In the genomic region with DNA sequence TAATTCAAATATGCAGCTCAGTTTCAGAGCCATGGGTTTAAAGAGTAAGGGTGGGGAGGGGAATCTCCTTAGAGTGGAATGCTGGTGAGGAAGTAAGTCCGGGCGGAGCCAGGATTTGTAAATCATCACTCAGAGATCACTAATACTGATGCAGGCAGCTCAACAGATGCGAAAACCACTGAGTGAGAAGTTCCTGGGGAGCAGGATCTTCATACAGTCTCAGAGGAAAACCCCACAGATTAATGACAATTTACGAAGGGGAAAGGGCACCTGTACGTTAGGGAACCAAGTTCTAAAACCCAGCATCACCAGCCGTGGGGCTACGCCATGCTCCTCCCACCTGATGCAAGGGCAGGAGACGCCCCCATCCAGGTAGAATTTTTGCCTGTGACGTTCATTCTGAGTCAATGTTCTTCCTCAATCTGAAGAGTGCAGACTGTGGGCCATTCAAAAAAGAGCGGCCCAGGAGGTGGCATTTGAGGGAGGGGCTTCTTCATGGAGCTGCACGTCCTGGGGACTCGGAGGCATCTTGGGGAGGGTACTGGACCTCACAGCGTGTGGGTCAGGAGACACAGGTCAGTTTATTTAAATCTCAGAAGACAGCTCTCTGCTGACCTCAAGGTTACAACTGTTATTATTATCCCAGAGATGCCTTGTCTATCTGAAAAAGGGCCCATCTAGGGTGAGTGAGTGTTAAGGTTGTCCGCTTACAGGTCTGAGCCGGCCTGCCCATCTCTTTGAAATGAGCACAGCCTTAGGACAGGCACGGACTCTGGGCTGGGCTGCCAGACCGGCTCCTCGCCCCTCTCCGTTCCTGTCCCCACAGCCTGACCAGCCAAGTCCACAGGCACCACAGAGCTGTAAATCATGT, we compare ENCODE assay signal across 22 cellular contexts.
A peak's percentile ranks its signal among the peaks of the same experiment; 100 is the strongest.
DNase-seq lines count a peak whose midpoint lies in the region; ATAC-seq and TF ChIP-seq lines count a peak whose summit lies in the region.
"Had no signal": no experiment of that assay in that cellular context is flagged by ENCODE, and none has a peak within 500 bp of the region (broad histone marks: within the 10 kb centered on the region; RNA-seq: fewer than 3 reads in every experiment).

No MANE protein-coding gene starts in this region.

- no peak for TF ChIP-seq RAD21 in HCT116 (IDR thresholded peaks at IDR 0.05; ENCODE audit: low read depth)

- H3K9me3 ChIP-seq in HCT116 (ENCODE audit: control insufficient read depth in 1 of 2, insufficient read depth in 1 of 2, low read depth in 1 of 2, low read length in 2 of 2) (no peaks in the 10 kb centered on the region), Panc1 (ENCODE audit: control insufficient read depth, insufficient read depth, low read depth, low read length) (no peaks in the 10 kb centered on the region), stomach (no peaks in the 10 kb centered on the region)

- H3K27ac ChIP-seq in HCT116 (ENCODE audit: low read depth, low read length) (no peak overlapping the region), Panc1 (ENCODE audit: low read length) (peak overlapping the region; percentile 31; the same call in 1 of the 2 replicates), stomach (no peak overlapping the region)
- H3K27ac ChIP-seq: cardiac muscle cell had no signal

- no peak for ATAC-seq in HCT116
- peak; percentile 29; the same call in 1 of the 2 replicates for ATAC-seq in Panc1
- ATAC-seq: stimulated activated naive CD8-positive, alpha-beta T cell treated with anti-CD3 and anti-CD28 coated beads, Interleukin-15, amount 100 ng/mL, for 72 hours had no signal

- H3K4me1 ChIP-seq in HCT116 (ENCODE audit: control insufficient read depth in 1 of 2, insufficient read depth in 2 of 2, low read length in 2 of 2): peaks cover 10 to 30% of the 10 kb centered on the region in 2 experiments
- peaks cover 28% of the 10 kb centered on the region for H3K4me1 ChIP-seq in Panc1 (ENCODE audit: control insufficient read depth, insufficient read depth, low read length)
- peaks cover 0 to 4% (median 0%) of the 10 kb centered on the region in 4 donors for H3K4me1 ChIP-seq in stomach

- POLR2A ChIA-PET in HCT116 (lab: Charles Lee) (no interaction called here), Panc1 (lab: Charles Lee) (interaction anchor here (0.6 to 1.0 kb wide), 2 partner anchors 60 to 372 kb away, joined by 4 to 9 read pairs; no protein-coding TSS in a partner anchor)

- CTCF ChIA-PET in HCT116 (lab: Charles Lee) (no interaction called here), Panc1 (lab: Charles Lee) (no interaction called here)

- no peak overlapping the region for H3K9ac ChIP-seq in HCT116 (ENCODE audit: low read length)

- H3K36me3 Mint-ChIP-seq in CD14-positive monocyte: peaks cover 0 to 4% of the 10 kb centered on the region in 2 donors
- H3K36me3 Mint-ChIP-seq: mesothelial cell of epicardium had no signal

- no peaks in the 10 kb centered on the region for H3K36me3 ChIP-seq in HCT116 (ENCODE audit: control insufficient read depth in 1 of 2, insufficient read depth in 2 of 2, low read length in 2 of 2)
- H3K36me3 ChIP-seq in Panc1 (ENCODE audit: control insufficient read depth, insufficient read depth, low read length): no peaks in the 10 kb centered on the region
- H3K36me3 ChIP-seq in stomach: no peaks in the 10 kb centered on the region
- H3K36me3 ChIP-seq: cardiac muscle cell had no signal

- H3K4me3 ChIP-seq in HCT116 (replicated peaks in 1 of 2; ENCODE audit: low read depth in 1 of 2, low read length in 2 of 2) (no peak overlapping the region), Panc1 (ENCODE audit: low read depth in 2 of 2, low read length in 2 of 2) (no peak overlapping the region), stomach (no peak overlapping the region)
- H3K4me3 ChIP-seq: cardiac muscle cell had no signal

- BruUV-seq in HCT116 (replicated peaks; lab: Mats Ljungman, UMichigan) (no TSS peak), Panc1 (replicated peaks; lab: Mats Ljungman, UMichigan) (no TSS peak)

- 68 to 74% (median 71%) methylated on average over 18 to 19 of the region's 19 CpGs for WGBS in stomach, 5 donors

- no peak overlapping the region for H3K27ac Mint-ChIP-seq in CD14-positive monocyte
- H3K27ac Mint-ChIP-seq: HFFc6, mesothelial cell of epicardium, progenitor cell of endocrine pancreas had no signal

- no peaks in the 10 kb centered on the region for H3K9me2 ChIP-seq in HCT116 (ENCODE audit: insufficient read depth)

- no peaks in the 10 kb centered on the region for H3K79me2 ChIP-seq in HCT116 (ENCODE audit: insufficient read depth, low read length)

- H3K4me2 ChIP-seq in HCT116 (ENCODE audit: low read length): 0 out of 2 replicates have a peak overlapping the region, but pooled peaks have one; percentile 13

- RAD21 ChIA-PET in HCT116 (lab: Charles Lee; ENCODE audit: low non-redundant PET in 1 of 2, low total read pairs in 2 of 2, uncharacterized antibody in 2 of 2, unreplicated experiment in 2 of 2): no interaction called here

- DNase-seq in HCT116 (ENCODE audit: low read depth, low spot score) (no peak), Panc1 (ENCODE audit: low read depth, low spot score) (no peak), islet precursor cell (peak; percentile 60), stomach (peak; percentile 16), CD14-positive monocyte (ENCODE audit: low spot score) (no peak)
- no peak for DNase-seq in effector CD8-positive, alpha-beta T cell (lab: John Stamatoyannopoulos, UW)
- DNase-seq in activated CD4-positive, alpha-beta T cell treated with anti-CD3 and anti-CD28 coated beads for 1 hour: no peak
- DNase-seq: activated CD4-positive, alpha-beta T cell treated with anti-CD3 and anti-CD28 coated beads, Interleukin-2, amount 50 U/mL, for 4 hours; amniotic stem cell; Calu3; HFFc6; kidney glomerular epithelial cell; NCI-H1417 treated with DMSO at 0.1 percent for 48 hours; NCI-H2107; NCI-H524; SHP77 treated with DMSO at 0.1 percent for 48 hours; stimulated activated CD4-positive, alpha-beta T cell treated with anti-CD3 and anti-CD28 coated beads, Interleukin-2, amount 100 ng/mL, for 24 hours; stimulated activated naive CD8-positive, alpha-beta T cell treated with anti-CD3 and anti-CD28 coated beads, Interleukin-15, amount 100 ng/mL, for 72 hours; T-helper 1 cell had no signal

- H2AFZ ChIP-seq in HCT116 (ENCODE audit: low read depth, low read length, poor library complexity, severe bottlenecking): no peak overlapping the region

- TF ChIP-seq CTCF in HCT116 (IDR thresholded peaks at IDR 0.05 in 2 of 3, conservative IDR thresholded peaks at IDR 0.05 in 1 of 3; ENCODE audit: borderline replicate concordance in 1 of 3, insufficient read depth in 1 of 3, low read depth in 2 of 3, low read length in 2 of 3) (no peak), Panc1 (IDR thresholded peaks at IDR 0.05) (no peak), stomach (IDR thresholded peaks at IDR 0.05) (no peak), CD14-positive monocyte (IDR thresholded peaks at IDR 0.05) (no peak)

- in situ Hi-C loops in Panc1 (cut with HindIII; ENCODE audit: low pct_unique_long_range_greater_than_20kb, low sequenced_read_pairs): no loop called here

- TF ChIP-seq POLR2A in HCT116 (IDR thresholded peaks at IDR 0.05; ENCODE audit: borderline replicate concordance, extremely low read depth, insufficient read depth, insufficient read length): no peak
- no peak for TF ChIP-seq POLR2A in stomach (IDR thresholded peaks at IDR 0.05)

- H3K4me3 Mint-ChIP-seq in CD14-positive monocyte: no peak overlapping the region
- H3K4me3 Mint-ChIP-seq: HFFc6; mesothelial cell of epicardium; stimulated activated naive CD8-positive, alpha-beta T cell treated with anti-CD3 and anti-CD28 coated beads, Interleukin-15, amount 100 ng/mL, for 72 hours had no signal

- intact Hi-C loops in HCT116 (cut with micrococcal nuclease): loop anchor here (5.0 kb wide), 1 partner anchor 264 kb away; no protein-coding TSS in a partner anchor
- intact Hi-C loops in Panc1 (cut with micrococcal nuclease; ENCODE audit: unreplicated experiment): no loop called here
- intact Hi-C loops in stomach (cut with DNase I; ENCODE audit: low total_unique reads): no loop called here
- intact Hi-C loops in CD14-positive monocyte (cut with micrococcal nuclease): no loop called here

- H3K27me3 ChIP-seq in HCT116 (ENCODE audit: insufficient read depth, low read length) (no peaks in the 10 kb centered on the region), Panc1 (ENCODE audit: control insufficient read depth, insufficient read depth, low read length) (no peaks in the 10 kb centered on the region), stomach (no peaks in the 10 kb centered on the region)
- H3K27me3 ChIP-seq: cardiac muscle cell had no signal

- no peak for TF ChIP-seq EP300 in stomach (IDR thresholded peaks at IDR 0.05)

- peaks cover 0 to 3% (median 0%) of the 10 kb centered on the region in 7 donors for H3K9me3 Mint-ChIP-seq in CD14-positive monocyte
- H3K9me3 Mint-ChIP-seq: HFFc6; stimulated activated naive CD8-positive, alpha-beta T cell treated with anti-CD3 and anti-CD28 coated beads, Interleukin-15, amount 100 ng/mL, for 72 hours had no signal

- H3K4me1 Mint-ChIP-seq in CD14-positive monocyte: peaks cover 41% of the 10 kb centered on the region
- H3K4me1 Mint-ChIP-seq: stimulated activated naive CD8-positive, alpha-beta T cell treated with anti-CD3 and anti-CD28 coated beads, Interleukin-15, amount 100 ng/mL, for 72 hours had no signal

- H4K20me1 ChIP-seq in HCT116 (ENCODE audit: insufficient read depth): no peaks in the 10 kb centered on the region

- peaks cover 0 to 9% (median 9%) of the 10 kb centered on the region in 3 donors for H3K27me3 Mint-ChIP-seq in CD14-positive monocyte (ENCODE audit: low read depth in 3 of 3)
- H3K27me3 Mint-ChIP-seq: stimulated activated naive CD8-positive, alpha-beta T cell treated with anti-CD3 and anti-CD28 coated beads, Interleukin-15, amount 100 ng/mL, for 72 hours had no signal

TF ChIP-seq in HCT116, 20 proteins besides CTCF, POLR2A, EP300 and RAD21:
- TF ChIP-seq POLR2AphosphoS5 (IDR thresholded peaks at IDR 0.05; ENCODE audit: low read depth, low read length) (no peak), CBX3 (IDR thresholded peaks at IDR 0.05; ENCODE audit: low read depth) (no peak), SP1 (IDR thresholded peaks at IDR 0.05; ENCODE audit: low read depth) (no peak), ZNF274 (IDR thresholded peaks at IDR 0.05; ENCODE audit: low read depth, low read length) (no peak), YY1 (IDR thresholded peaks at IDR 0.05; ENCODE audit: extremely low read depth, insufficient replicate concordance, low read depth, low read length) (no peak), TCF7L2 (IDR thresholded peaks at IDR 0.05; ENCODE audit: borderline replicate concordance, extremely low read depth, insufficient read depth, insufficient read length) (no peak)
TF ChIP-seq in HCT116: peak in this region for 0.

Comparison
In these comparisons a context has a peak if more than half of its experiments do, and no peak if none do; other contexts are left out.
1. DNase-seq: peak in islet precursor cell (single experiment) and stomach (single experiment); none in HCT116 (single experiment), Panc1 (single experiment), CD14-positive monocyte (single experiment), effector CD8-positive, alpha-beta T cell (single experiment) and activated CD4-positive, alpha-beta T cell treated with anti-CD3 and anti-CD28 coated beads for 1 hour (single experiment).